ENCODE assay signal across 8 cellular contexts in the genomic region with DNA sequence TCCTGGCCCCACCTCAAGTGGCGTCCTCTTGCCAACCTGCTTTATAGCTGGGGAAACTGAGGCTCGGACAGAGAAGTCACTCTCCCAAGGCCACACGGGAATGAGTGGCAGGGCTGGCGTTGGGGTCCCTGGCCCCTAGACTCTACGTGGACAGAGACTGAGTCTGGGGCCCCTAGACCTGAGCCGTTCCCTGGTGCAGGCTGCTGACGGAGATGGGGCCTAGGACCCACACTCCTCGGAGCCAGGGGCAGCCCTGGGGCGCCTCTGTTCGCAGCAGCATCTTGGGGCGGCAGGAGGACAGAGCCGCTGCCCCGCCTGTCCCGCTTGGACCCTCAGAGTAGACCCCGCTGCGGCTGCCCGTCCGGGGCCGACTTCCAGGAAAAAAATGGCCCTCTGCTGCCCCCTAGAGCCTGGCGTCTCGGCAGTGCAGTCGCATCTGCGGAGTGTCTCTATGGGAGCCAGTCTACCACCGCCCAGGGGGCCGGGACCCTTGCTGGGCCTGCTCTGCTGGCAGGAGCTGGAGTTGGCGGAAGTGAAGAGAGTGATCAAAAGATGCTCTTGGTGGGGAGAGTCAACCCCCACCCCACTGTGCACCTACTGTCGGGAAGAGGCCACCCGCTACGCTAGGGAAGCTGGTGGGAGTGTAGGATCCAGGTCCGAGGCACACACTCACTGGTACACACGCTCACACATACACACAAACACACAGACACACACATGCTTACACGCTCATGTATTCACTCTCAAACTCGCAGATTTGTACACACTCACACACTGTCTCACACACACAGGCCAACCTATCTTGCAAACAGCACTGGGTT.
DNase-seq lines count a peak whose midpoint lies in the region; ATAC-seq and TF ChIP-seq lines count a peak whose summit lies in the region.

No MANE protein-coding gene starts in this region.

- H3K4me3 ChIP-seq in choroid plexus epithelial cell (ENCODE audit: low read depth, low read length) = no peak overlapping the region

- ATAC-seq in HG03095 (IDR thresholded peaks at IDR 0.05; ENCODE audit: unreplicated experiment) = no peak
- ATAC-seq in GM19023 (IDR thresholded peaks at IDR 0.05; ENCODE audit: unreplicated experiment) = no peak

- CTCF ChIA-PET in GM10248 (lab: Yijun Ruan, JAX) = interaction anchor here (1.0 kb wide), 3 partner anchors 14 to 523 kb away, joined by 3 read pairs; no protein-coding TSS in a partner anchor

- TF ChIP-seq CTCF in GM10248 (IDR thresholded peaks at IDR 0.05; ENCODE audit: control extremely low read depth, extremely low read depth, low read depth, missing control alignments) (peak; percentile 74), choroid plexus epithelial cell (conservative IDR thresholded peaks at IDR 0.05; ENCODE audit: low read depth, low read length) (peak; percentile 85)

- DNase-seq in GM10248 (ENCODE audit: extremely low spot score) (peak; percentile 82), NCI-H128 (lab: John Stamatoyannopoulos, UW; ENCODE audit: unreplicated experiment) (peak; percentile 13), choroid plexus epithelial cell (ENCODE audit: low read depth) (peak; percentile 49), medulla oblongata (ENCODE audit: extremely low spot score) (peak; percentile 62)
- DNase-seq in activated CD4-positive, alpha-beta T cell treated with anti-CD3 and anti-CD28 coated beads, Interleukin-2, amount 50 U/mL, for 24 hours (ENCODE audit: low read depth in 1 of 2, low spot score in 1 of 2) = peak; percentile 41 to 58
- DNase-seq in stimulated activated CD8-positive, alpha-beta memory T cell treated with anti-CD3 and anti-CD28 coated beads, Interleukin-4, amount 100 ng/mL, for 1 hour (ENCODE audit: low read depth in 2 of 2, low spot score in 1 of 2) = peak; percentile 18 to 37

- POLR2A ChIA-PET in GM10248 (lab: Yijun Ruan, JAX) = no interaction called here

Comparison
In these comparisons a context has a peak if more than half of its experiments do, and no peak if none do; other contexts are left out.
1. DNase-seq: peak in every context shown above with its lines; median percentile 82 in GM10248; 62 in medulla oblongata; 50 in activated CD4-positive, alpha-beta T cell treated with anti-CD3 and anti-CD28 coated beads, Interleukin-2, amount 50 U/mL, for 24 hours; 49 in choroid plexus epithelial cell; 28 in stimulated activated CD8-positive, alpha-beta memory T cell treated with anti-CD3 and anti-CD28 coated beads, Interleukin-4, amount 100 ng/mL, for 1 hour; 13 in NCI-H128.